1 cellular context compared by ENCODE assay signal in genomic region chr7:13035233-13035632, GRCh38.
TF ChIP-seq lines count a peak whose summit lies in the region.

No MANE protein-coding gene starts in this region.

TF ChIP-seq in IMR-90, 13 proteins besides CTCF, POLR2A, EP300 and RAD21:
- TF ChIP-seq MXI1 (IDR thresholded peaks at IDR 0.05; ENCODE audit: borderline replicate concordance, low read depth, low read length), result no peak
- TF ChIP-seq CEBPB (IDR thresholded peaks at IDR 0.05; ENCODE audit: low read depth, low read length), result no peak
